In genomic region chr14:24321212-24321975, GRCh38 we compare ENCODE assay signal across 29 cellular contexts. TPM values are rescaled to one million over a fixed set of nuclear protein-coding genes. Genes with fewer than 3 reads are reported as not detected.
DNase-seq lines count a peak whose midpoint lies in the region; FAIRE-seq and TF ChIP-seq lines count a peak whose summit lies in the region.
"Had no signal": no experiment of that assay in that cellular context is flagged by ENCODE, and none has a peak within 500 bp of the region (broad histone marks: within the 10 kb centered on the region; RNA-seq: fewer than 3 reads in every experiment).

No MANE protein-coding gene starts in this region.

- 91% methylated on average over 14 of the region's 14 CpGs; no CpG with 5 or more reads in 1 of the 2 experiments for WGBS in H1 (ENCODE audit: extremely low coverage in 1 of 2, insufficient coverage in 1 of 2, insufficient read length in 1 of 2, insufficient replicate concordance in 2 of 2, low coverage in 1 of 2, low lambda C conversion rate in 2 of 2, missing lambda C conversion rate in 1 of 2), 2 experiments

- no peak overlapping the region for H3K4me2 ChIP-seq in H1 (ENCODE audit: insufficient read depth in 1 of 2, low read depth in 2 of 2, low read length in 2 of 2)
- H3K4me2 ChIP-seq: BLaER1 had no signal

- no peak overlapping the region for H4K91ac ChIP-seq in H1 (replicated peaks; ENCODE audit: insufficient read length, low read length)

- no peaks in the 10 kb centered on the region for H3K4me1 ChIP-seq in H1 (replicated peaks in 1 of 4; ENCODE audit: control insufficient read depth in 3 of 4, insufficient read depth in 4 of 4, low read length in 3 of 4)

- H3K23me2 ChIP-seq in H1 (ENCODE audit: low read depth, low read length): no peaks in the 10 kb centered on the region; the same call in 1 of the 2 replicates

- CTCF ChIA-PET in H1 (lab: Charles Lee; ENCODE audit: partially characterized antibody): interaction anchor here (0.6 to 27.8 kb wide), 9 partner anchors 11 to 154 kb away, joined by 3 to 664 read pairs (median 5); partner anchors contain the start of genes CBLN3, CIDEB and KHNYN

- no peak overlapping the region for H4K5ac ChIP-seq in H1 (ENCODE audit: insufficient read length, low read depth, low read length)

- H3K36me3 ChIP-seq in H1 (ENCODE audit: control insufficient read depth in 2 of 4, insufficient read depth in 4 of 4, low read length in 3 of 4): no peaks in the 10 kb centered on the region
- H3K36me3 ChIP-seq: MG63 had no signal

- H2BK20ac ChIP-seq in H1 (ENCODE audit: low read length): no peak overlapping the region

- H2AK5ac ChIP-seq in H1 (ENCODE audit: low read depth, low read length): no peak overlapping the region

- no peak overlapping the region for H2AFZ ChIP-seq in H1 (ENCODE audit: low read length)

- no peak overlapping the region for H3K14ac ChIP-seq in H1 (ENCODE audit: insufficient read length)

- H3K4me1 Mint-ChIP-seq in T-helper 1 cell treated with Interleukin-12 subunit alpha and Interleukin-12 subunit beta and Interleukin-4 antibody, amounts not matched to agents 30 μg/mL and 1 μg/mL, for 36 hours (ENCODE audit: low read depth): peaks cover 8% of the 10 kb centered on the region

- TF ChIP-seq CTCF in H1 (IDR thresholded peaks at IDR 0.05; ENCODE audit: control extremely low read depth in 1 of 3, insufficient read depth in 1 of 3, low read depth in 1 of 3, low read length in 3 of 3): no peak

- peaks cover 2% of the 10 kb centered on the region for H3K36me3 Mint-ChIP-seq in T-helper 1 cell treated with Interleukin-12 subunit alpha and Interleukin-12 subunit beta and Interleukin-4 antibody, amounts not matched to agents 30 μg/mL and 1 μg/mL, for 36 hours (ENCODE audit: low read depth)
- H3K36me3 Mint-ChIP-seq: IgD-negative memory B cell had no signal

- FAIRE-seq in H1 (lab: Jason Lieb, UNC): no peak
- FAIRE-seq: GM12878 had no signal

- H3K56ac ChIP-seq in H1 (replicated peaks; ENCODE audit: insufficient read length, low read depth, low read length): no peak overlapping the region

- POLR2A ChIA-PET in H1 (lab: Charles Lee; ENCODE audit: partially characterized antibody): interaction anchor here (0.7 to 1.7 kb wide), 6 partner anchors 12 to 109 kb away, joined by 3 to 9 read pairs (median 4); partner anchors contain the start of genes CIDEB, DHRS1, KHNYN and NOP9

- no peaks in the 10 kb centered on the region; a peak in 1 of 4 replicates for H3K9me3 ChIP-seq in H1 (ENCODE audit: insufficient read depth in 2 of 2, low read depth in 1 of 2, low read length in 1 of 2)
- H3K9me3 ChIP-seq: BLaER1, Caco-2, MG63 had no signal

- no peak overlapping the region for H3K4ac ChIP-seq in H1 (replicated peaks; ENCODE audit: insufficient read length, low read depth, low read length)

- H2BK5ac ChIP-seq in H1 (ENCODE audit: low read depth, low read length): no peak overlapping the region

- no peak overlapping the region for H4K8ac ChIP-seq in H1 (ENCODE audit: extremely low read depth, insufficient read depth, low read length)

- peak overlapping the region; percentile 1 for H3K27ac Mint-ChIP-seq in T-helper 1 cell treated with Interleukin-12 subunit alpha and Interleukin-12 subunit beta and Interleukin-4 antibody, amounts not matched to agents 30 μg/mL and 1 μg/mL, for 36 hours

- H4K20me1 ChIP-seq in H1 (replicated peaks in 1 of 2; ENCODE audit: control insufficient read depth in 1 of 2, insufficient read depth in 2 of 2, low read length in 2 of 2): no peaks in the 10 kb centered on the region
- H4K20me1 ChIP-seq: BLaER1 had no signal

- no peaks in the 10 kb centered on the region for H3K79me1 ChIP-seq in H1 (ENCODE audit: low read depth, low read length)

- H2BK12ac ChIP-seq in H1 (ENCODE audit: low read depth, low read length): no peak overlapping the region

- peaks cover 0 to 50% (median 33%) of the 10 kb centered on the region in 4 experiments; a peak in 6 of 7 replicates for H3K27me3 ChIP-seq in H1 (replicated peaks in 1 of 4; ENCODE audit: control insufficient read depth in 3 of 4, extremely low read depth in 1 of 4, insufficient read depth in 3 of 4, low read length in 3 of 4)
- H3K27me3 ChIP-seq: BLaER1, MG63 had no signal

- no peaks in the 10 kb centered on the region for H3K79me2 ChIP-seq in H1 (ENCODE audit: control insufficient read depth in 1 of 2, insufficient read depth in 2 of 2, low read length in 2 of 2)

- no peak overlapping the region for H3K4me3 Mint-ChIP-seq in T-helper 1 cell treated with Interleukin-12 subunit alpha and Interleukin-12 subunit beta and Interleukin-4 antibody, amounts not matched to agents 30 μg/mL and 1 μg/mL, for 36 hours
- H3K4me3 Mint-ChIP-seq: CD4-positive, alpha-beta memory T cell; IgD-negative memory B cell had no signal

- no peak overlapping the region for H3K4me3 ChIP-seq in H1 (ENCODE audit: extremely low read depth in 1 of 4, insufficient read depth in 2 of 4, low read depth in 3 of 4, low read length in 4 of 4)
- H3K4me3 ChIP-seq: BLaER1, GM12878, MG63 had no signal

- no peak overlapping the region for H2BK15ac ChIP-seq in H1 (ENCODE audit: low read length)

- no peaks in the 10 kb centered on the region for H3K9me3 Mint-ChIP-seq in T-helper 1 cell treated with Interleukin-12 subunit alpha and Interleukin-12 subunit beta and Interleukin-4 antibody, amounts not matched to agents 30 μg/mL and 1 μg/mL, for 36 hours
- H3K9me3 Mint-ChIP-seq: CD4-positive, alpha-beta memory T cell; IgD-negative memory B cell had no signal

- no peak overlapping the region for H3K23ac ChIP-seq in H1 (ENCODE audit: insufficient read length)

- no peak for TF ChIP-seq EP300 in H1 (IDR thresholded peaks at IDR 0.05; ENCODE audit: borderline replicate concordance in 1 of 2, low read depth in 2 of 2, low read length in 2 of 2)

- no peak overlapping the region for H3K27ac ChIP-seq in H1 (ENCODE audit: low read depth, low read length)
- H3K27ac ChIP-seq: 22Rv1, BLaER1 had no signal

- TF ChIP-seq POLR2A in H1 (IDR thresholded peaks at IDR 0.05; ENCODE audit: control extremely low read depth in 1 of 2, low read depth in 2 of 2, low read length in 2 of 2): no peak

- no peak overlapping the region for H3K9ac ChIP-seq in H1 (replicated peaks in 1 of 4; ENCODE audit: extremely low read depth in 1 of 4, low read depth in 3 of 4, low read length in 3 of 4)
- H3K9ac ChIP-seq: BLaER1 had no signal

- peaks cover 14% of the 10 kb centered on the region for H3K27me3 Mint-ChIP-seq in T-helper 1 cell treated with Interleukin-12 subunit alpha and Interleukin-12 subunit beta and Interleukin-4 antibody, amounts not matched to agents 30 μg/mL and 1 μg/mL, for 36 hours (ENCODE audit: low read depth)
- H3K27me3 Mint-ChIP-seq: CD4-positive, alpha-beta memory T cell; IgD-negative memory B cell had no signal

- no peak overlapping the region for H3K18ac ChIP-seq in H1 (ENCODE audit: extremely low read depth, low read length)

- DNase-seq in T-helper 1 cell: no peak
- DNase-seq in H1 (ENCODE audit: low read depth in 1 of 2, low spot score in 2 of 2): no peak
- DNase-seq in HUDEP-2 (lab: John Stamatoyannopoulos, UW; ENCODE audit: unreplicated experiment in 76 of 76): no peak
- DNase-seq in activated effector memory CD4-positive, alpha-beta T cell treated with anti-CD3 and anti-CD28 coated beads, Interleukin-2, amount 50 U/mL, for 16 hours: no peak
- no peak for DNase-seq in CD1c-positive myeloid dendritic cell (ENCODE audit: extremely low spot score)
- DNase-seq: ACHN, Caco-2, DMS 273 treated with DMSO at 0.1 percent for 48 hours, DMS79 treated with DMSO at 0.1 percent for 48 hours, H7, Kasumi-1, MG63, NCI-H1048, NCI-H1417 treated with DMSO at 0.1 percent for 48 hours, NCI-H187, NCI-H2107, NCI-H446 treated with DMSO at 0.1 percent for 48 hours, NCI-H526 treated with DMSO at 0.1 percent for 48 hours, PC-3, Right ventricle myocardium superior had no signal

- no peak for TF ChIP-seq RAD21 in H1 (IDR thresholded peaks at IDR 0.05 in 1 of 2, conservative IDR thresholded peaks at IDR 0.05 in 1 of 2; ENCODE audit: low read depth in 2 of 2, low read length in 2 of 2)

- no peak overlapping the region for H2BK120ac ChIP-seq in H1 (replicated peaks; ENCODE audit: low read depth, low read length)

RNA-seq across cellular contexts. Expression of gene LTB4R, which starts 10.1 kb away (rescaled TPM):
- total RNA-seq in H1 (2021; fragmentation: NEBNext Ultra II Directional; extraction: Animal tissue kit (Norgen Biotek cat#: 25700)): 4.1 and 6.8 TPM in 2 replicates
- 6.7 and 9.7 TPM in 2 replicates for polyA plus RNA-seq in H1 (2011; rRNA removed)
- polyA plus RNA-seq in H1 (2011; cell fraction: cytosol; rRNA removed): 9.0 TPM
- 70.2 TPM for polyA plus RNA-seq in H1 (2011; cell fraction: nucleus; rRNA removed)
- polyA plus RNA-seq in H1 (2012, experiment 1 of 2): 7.9 to 10.8 TPM (median 9.6 TPM) in 4 replicates
- 2.2 TPM for polyA plus RNA-seq in H1 (2012, experiment 2 of 2)
- polyA plus RNA-seq in H1 (2013, experiment 1 of 2): 4.9 TPM
- polyA plus RNA-seq in H1 (2013, experiment 2 of 2): 4.3 TPM
- polyA minus RNA-seq in H1 (2011; rRNA and poly(A)+ RNA removed): 2.8 and 8.7 TPM in 2 replicates
- polyA minus RNA-seq in H1 (2011; cell fraction: cytosol; rRNA and poly(A)+ RNA removed): 1.4 TPM
- polyA minus RNA-seq in H1 (2011; cell fraction: nucleus; rRNA and poly(A)+ RNA removed): 12.2 TPM

RNA-seq across cellular contexts. Expression of gene LTB4R2, which starts 11.5 kb away (rescaled TPM):
- 6.7 and 7.0 TPM in 2 replicates for total RNA-seq in H1 (2021; fragmentation: NEBNext Ultra II Directional; extraction: Animal tissue kit (Norgen Biotek cat#: 25700))
- polyA plus RNA-seq in H1 (2011; rRNA removed): 5.3 and 9.8 TPM in 2 replicates
- polyA plus RNA-seq in H1 (2011; cell fraction: cytosol; rRNA removed): 7.5 TPM
- polyA plus RNA-seq in H1 (2011; cell fraction: nucleus; rRNA removed): 52.3 TPM
- polyA plus RNA-seq in H1 (2012, experiment 1 of 2): 5.3 to 9.0 TPM (median 7.0 TPM) in 4 replicates
- polyA plus RNA-seq in H1 (2012, experiment 2 of 2): 1.1 TPM
- 3.7 TPM for polyA plus RNA-seq in H1 (2013, experiment 1 of 2)
- polyA plus RNA-seq in H1 (2013, experiment 2 of 2): 3.1 TPM
- 4.1 TPM in 2 replicates for polyA minus RNA-seq in H1 (2011; rRNA and poly(A)+ RNA removed)
- polyA minus RNA-seq in H1 (2011; cell fraction: cytosol; rRNA and poly(A)+ RNA removed): 4.5 TPM
- 20.5 TPM for polyA minus RNA-seq in H1 (2011; cell fraction: nucleus; rRNA and poly(A)+ RNA removed)

RNA-seq across cellular contexts. Expression of gene ADCY4, which starts 13.5 kb away (rescaled TPM):
- 0.35 and 0.69 TPM in 2 replicates for total RNA-seq in H1 (2021; fragmentation: NEBNext Ultra II Directional; extraction: Animal tissue kit (Norgen Biotek cat#: 25700))
- 0.27 and 0.57 TPM in 2 replicates for polyA plus RNA-seq in H1 (2011; rRNA removed)
- polyA plus RNA-seq in H1 (2011; cell fraction: cytosol; rRNA removed): 0.45 TPM
- 7.5 TPM for polyA plus RNA-seq in H1 (2011; cell fraction: nucleus; rRNA removed)
- polyA plus RNA-seq in H1 (2012, experiment 1 of 2): 0.40 to 0.81 TPM (median 0.56 TPM) in 4 replicates
- 0.14 TPM for polyA plus RNA-seq in H1 (2012, experiment 2 of 2)
- polyA plus RNA-seq in H1 (2013, experiment 1 of 2): 0.51 TPM
- polyA plus RNA-seq in H1 (2013, experiment 2 of 2): 0.37 TPM
- polyA minus RNA-seq in H1 (2011; rRNA and poly(A)+ RNA removed): 1.4 and 2.2 TPM in 2 replicates
- polyA minus RNA-seq in H1 (2011; cell fraction: cytosol; rRNA and poly(A)+ RNA removed): 2.1 TPM
- 4.8 TPM for polyA minus RNA-seq in H1 (2011; cell fraction: nucleus; rRNA and poly(A)+ RNA removed)
- total RNA-seq: HT1080, RPMI7951, SK-MEL-5 had no signal

RNA-seq across cellular contexts. Expression of gene CIDEB, which starts 13.6 kb away (rescaled TPM):
- not detected in 2 replicates for total RNA-seq in H1 (2021; fragmentation: NEBNext Ultra II Directional; extraction: Animal tissue kit (Norgen Biotek cat#: 25700))
- polyA plus RNA-seq in H1 (2011; rRNA removed): 0.09 and 0.11 TPM in 2 replicates
- polyA plus RNA-seq in H1 (2011; cell fraction: cytosol; rRNA removed): 0.08 TPM
- 0.11 TPM for polyA plus RNA-seq in H1 (2011; cell fraction: nucleus; rRNA removed)
- polyA plus RNA-seq in H1 (2012, experiment 1 of 2): 0.21 TPM in 1 of 4 replicates, not detected in the others
- polyA plus RNA-seq in H1 (2012, experiment 2 of 2): not detected
- not detected for polyA plus RNA-seq in H1 (2013, experiment 1 of 2)
- polyA plus RNA-seq in H1 (2013, experiment 2 of 2): not detected
- polyA minus RNA-seq in H1 (2011; rRNA and poly(A)+ RNA removed): not detected in 2 replicates
- polyA minus RNA-seq in H1 (2011; cell fraction: cytosol; rRNA and poly(A)+ RNA removed): not detected
- not detected for polyA minus RNA-seq in H1 (2011; cell fraction: nucleus; rRNA and poly(A)+ RNA removed)
- total RNA-seq: PC-3, RPMI7951 had no signal

RNA-seq across cellular contexts. Expression of gene RIPK3, which starts 18.4 kb away (rescaled TPM):
- 0.39 and 0.55 TPM in 2 replicates for total RNA-seq in H1 (2021; fragmentation: NEBNext Ultra II Directional; extraction: Animal tissue kit (Norgen Biotek cat#: 25700))
- polyA plus RNA-seq in H1 (2011; rRNA removed): 0.20 and 0.24 TPM in 2 replicates
- 0.36 TPM for polyA plus RNA-seq in H1 (2011; cell fraction: cytosol; rRNA removed)
- polyA plus RNA-seq in H1 (2011; cell fraction: nucleus; rRNA removed): 0.73 TPM
- polyA plus RNA-seq in H1 (2012, experiment 1 of 2): 0.20 to 0.72 TPM (median 0.32 TPM) in 3 of 4 replicates, not detected in the other
- not detected for polyA plus RNA-seq in H1 (2012, experiment 2 of 2)
- polyA plus RNA-seq in H1 (2013, experiment 1 of 2): 0.30 TPM
- polyA plus RNA-seq in H1 (2013, experiment 2 of 2): 0.26 TPM
- polyA minus RNA-seq in H1 (2011; rRNA and poly(A)+ RNA removed): 0.17 and 0.76 TPM in 2 replicates
- polyA minus RNA-seq in H1 (2011; cell fraction: cytosol; rRNA and poly(A)+ RNA removed): not detected
- 0.90 TPM for polyA minus RNA-seq in H1 (2011; cell fraction: nucleus; rRNA and poly(A)+ RNA removed)
- total RNA-seq: H7, PC-3, SK-MEL-5 had no signal
